In the genomic region with DNA sequence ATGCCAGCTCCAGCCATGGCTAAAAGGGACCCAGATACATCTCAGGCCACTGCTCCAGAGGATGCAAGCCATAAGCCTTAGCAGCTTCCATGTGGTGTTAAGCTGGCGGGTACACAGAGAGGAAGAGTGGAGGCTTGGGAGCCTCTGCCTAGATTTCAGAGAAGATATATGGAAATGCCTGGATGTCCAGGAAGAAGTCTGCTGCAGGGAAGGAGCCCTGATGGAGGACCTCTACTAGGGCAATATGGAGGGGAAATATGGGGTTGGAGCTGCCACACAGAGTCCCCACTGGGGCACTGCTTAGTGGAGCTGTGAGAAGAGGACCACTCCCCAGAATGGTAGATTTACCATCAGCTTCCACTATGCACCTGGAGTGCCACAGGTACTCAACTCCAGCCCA, we compare ENCODE assay signal across 36 cellular contexts. TPM values are rescaled to one million over a fixed set of nuclear protein-coding genes. Genes with fewer than 3 reads are reported as not detected.
"Had no signal": no experiment of that assay in that cellular context is flagged by ENCODE, and none has a peak within 500 bp of the region (broad histone marks: within the 10 kb centered on the region; RNA-seq: fewer than 3 reads in every experiment).

No MANE protein-coding gene starts in this region.

- H3K4me3 ChIP-seq: ascending aorta, cardiac muscle cell had no signal

- H3K4me1 Mint-ChIP-seq: activated naive CD4-positive, alpha-beta T cell treated with anti-CD3 and anti-CD28 coated beads, Interleukin-2, amount 50 U/mL, for 24 hours had no signal

- H3K27ac Mint-ChIP-seq: activated B cell treated with CpG ODN at 0.5 μM for 24 hours; activated CD4-positive, alpha-beta memory T cell treated with anti-CD3 and anti-CD28 coated beads for 36 hours; activated CD4-positive, alpha-beta T cell treated with anti-CD3 and anti-CD28 coated beads, Interleukin-2, amount 10 ng/mL, durations not matched to agents 24 days and 14 days; activated CD8-positive, alpha-beta T cell treated with anti-CD3 and anti-CD28 coated beads for 36 hours; activated naive CD4-positive, alpha-beta T cell treated with anti-CD3 and anti-CD28 coated beads, Interleukin-2, amount 10 ng/mL, durations not matched to agents 7 days and 5 days; activated naive CD4-positive, alpha-beta T cell treated with anti-CD3 and anti-CD28 coated beads, Interleukin-2, amount 50 U/mL, for 24 hours; activated naive CD8-positive, alpha-beta T cell; activated naive CD8-positive, alpha-beta T cell treated with anti-CD3 and anti-CD28 coated beads, Interleukin-2, amount 10 ng/mL, durations not matched to agents 7 days and 5 days; activated naive CD8-positive, alpha-beta T cell treated with anti-CD3 and anti-CD28 coated beads, Interleukin-2, amount 50 U/mL, for 24 hours; activated T-cell treated with anti-CD3 and anti-CD28 coated beads, Interleukin-2, amount 50 U/mL, for 72 hours; activated T-helper 2 cell treated with anti-CD3 and anti-CD28 coated beads, Interferon-gamma antibody, Interleukin-2, Interleukin-4, amounts not matched to agents 10 μg/mL and 5 μg/mL and 100 μg/mL, durations not matched to agents 14 hours and 24 hours and 36 hours; brain; T-helper 1 cell treated with Interleukin-12 subunit alpha and Interleukin-12 subunit beta and Interleukin-4 antibody, amounts not matched to agents 30 μg/mL and 1 μg/mL, for 36 hours; T-helper 2 cell treated with Interferon-gamma antibody and Interleukin-4, amounts not matched to agents 5 μg/mL and 100 μg/mL, for 36 hours had no signal

- H3K27me3 ChIP-seq: ascending aorta, cardiac muscle cell had no signal

- H3K27ac ChIP-seq: ascending aorta, cardiac muscle cell, VCaP had no signal

- H3K36me3 Mint-ChIP-seq: activated naive CD8-positive, alpha-beta T cell treated with anti-CD3 and anti-CD28 coated beads, Interleukin-2, amount 10 ng/mL, durations not matched to agents 7 days and 5 days had no signal

- H3K9me3 Mint-ChIP-seq: central memory CD8-positive, alpha-beta T cell had no signal

- DNase-seq: activated B cell treated with CpG ODN at 0.5 μM for 24 hours; activated CD4-positive, alpha-beta memory T cell treated with anti-CD3 and anti-CD28 coated beads for 36 hours; activated CD4-positive, alpha-beta T cell treated with anti-CD3 and anti-CD28 coated beads for 4 hours; activated CD4-positive, alpha-beta T cell treated with anti-CD3 and anti-CD28 coated beads, Interleukin-2, amount 10 ng/mL, durations not matched to agents 24 days and 14 days; activated CD4-positive, alpha-beta T cell treated with anti-CD3 and anti-CD28 coated beads, Interleukin-2, amount 50 U/mL, for 1 hour; activated CD4-positive, alpha-beta T cell treated with anti-CD3 and anti-CD28 coated beads, Interleukin-2, amount 50 U/mL, for 4 hours; activated CD4-positive, CD25-positive, alpha-beta regulatory T cell treated with anti-CD3 and anti-CD28 coated beads, Interleukin-2, amount 50 U/mL, for 72 hours; activated CD8-positive, alpha-beta memory T cell treated with anti-CD3 and anti-CD28 coated beads, Interleukin-2, amount 50 U/mL, for 4 hours; activated CD8-positive, alpha-beta T cell treated with anti-CD3 and anti-CD28 coated beads for 36 hours; activated effector memory CD4-positive, alpha-beta T cell treated with Interleukin-2 at 50 U/mL for 16 hours; activated gamma-delta T cell; activated naive CD4-positive, alpha-beta T cell treated with anti-CD3 and anti-CD28 coated beads, Interleukin-2, amount 10 ng/mL, durations not matched to agents 7 days and 5 days; activated naive CD4-positive, alpha-beta T cell treated with Interleukin-2 at 50 U/mL for 16 hours; activated naive CD8-positive, alpha-beta T cell treated with anti-CD3 and anti-CD28 coated beads, Interleukin-2, amount 10 ng/mL, durations not matched to agents 7 days and 5 days; activated naive CD8-positive, alpha-beta T cell treated with anti-CD3 and anti-CD28 coated beads, Interleukin-2, amount 50 U/mL, for 24 hours; activated T-cell treated with anti-CD3 and anti-CD28 coated beads for 4 hours; activated T-cell treated with anti-CD3 and anti-CD28 coated beads, Interleukin-2, amount 50 U/mL, for 1 hour; activated T-cell treated with anti-CD3 and anti-CD28 coated beads, Interleukin-2, amount 50 U/mL, for 4 hours; activated T-cell treated with anti-CD3 and anti-CD28 coated beads, Interleukin-2, amount 50 U/mL, for 72 hours; amygdala; anterior cingulate cortex; caudate nucleus; T-helper 1 cell; T-helper 2 cell; T-helper 9 cell had no signal

- H3K4me3 Mint-ChIP-seq: activated B cell treated with CpG ODN at 0.5 μM for 24 hours; activated CD4-positive, alpha-beta memory T cell treated with anti-CD3 and anti-CD28 coated beads for 36 hours; activated CD4-positive, alpha-beta T cell treated with anti-CD3 and anti-CD28 coated beads, Interleukin-2, amount 10 ng/mL, durations not matched to agents 24 days and 14 days; activated CD8-positive, alpha-beta T cell treated with anti-CD3 and anti-CD28 coated beads for 36 hours; activated naive CD4-positive, alpha-beta T cell treated with anti-CD3 and anti-CD28 coated beads, Interleukin-2, amount 10 ng/mL, durations not matched to agents 7 days and 5 days; activated naive CD4-positive, alpha-beta T cell treated with anti-CD3 and anti-CD28 coated beads, Interleukin-2, amount 50 U/mL, for 24 hours; activated naive CD8-positive, alpha-beta T cell; activated naive CD8-positive, alpha-beta T cell treated with anti-CD3 and anti-CD28 coated beads, Interleukin-2, amount 10 ng/mL, durations not matched to agents 7 days and 5 days; activated naive CD8-positive, alpha-beta T cell treated with anti-CD3 and anti-CD28 coated beads, Interleukin-2, amount 50 U/mL, for 24 hours; activated T-cell treated with anti-CD3 and anti-CD28 coated beads, Interleukin-2, amount 50 U/mL, for 4 hours; activated T-cell treated with anti-CD3 and anti-CD28 coated beads, Interleukin-2, amount 50 U/mL, for 72 hours; brain; central memory CD8-positive, alpha-beta T cell; T-helper 1 cell treated with Interleukin-12 subunit alpha and Interleukin-12 subunit beta and Interleukin-4 antibody, amounts not matched to agents 30 μg/mL and 1 μg/mL, for 36 hours; T-helper 2 cell treated with Interferon-gamma antibody and Interleukin-4, amounts not matched to agents 5 μg/mL and 100 μg/mL, for 36 hours had no signal

- H3K36me3 ChIP-seq: ascending aorta, cardiac muscle cell had no signal

- H3K9me3 ChIP-seq: ascending aorta had no signal

RNA-seq across cellular contexts. Expression of a gene that starts 56.2 kb away (rescaled TPM):
- total RNA-seq: activated B cell treated with CpG ODN at 0.5 μM for 24 hours; activated CD4-positive, alpha-beta memory T cell treated with anti-CD3 and anti-CD28 coated beads for 36 hours; activated CD4-positive, alpha-beta T cell treated with anti-CD3 and anti-CD28 coated beads, Interleukin-2, amount 10 ng/mL, durations not matched to agents 24 days and 14 days; activated CD8-positive, alpha-beta memory T cell treated with anti-CD3 and anti-CD28 coated beads for 36 hours; activated naive CD8-positive, alpha-beta T cell treated with anti-CD3 and anti-CD28 coated beads, Interleukin-2, amount 10 ng/mL, durations not matched to agents 7 days and 5 days; activated T-helper 2 cell treated with anti-CD3 and anti-CD28 coated beads, Interferon-gamma antibody, Interleukin-2, Interleukin-4, amounts not matched to agents 10 μg/mL and 5 μg/mL and 100 μg/mL, durations not matched to agents 14 hours and 24 hours and 36 hours had no signal
